1 cellular context compared by ENCODE assay signal in genomic region chr5:189976-190365, GRCh38.
TF ChIP-seq lines count a peak whose summit lies in the region.

No MANE protein-coding gene starts in this region.

TF ChIP-seq in H1, 55 proteins besides CTCF, POLR2A, EP300 and RAD21:
- TF ChIP-seq TEAD4 (IDR thresholded peaks at IDR 0.05; ENCODE audit: low read depth, low read length) (no peak), BCL11A (IDR thresholded peaks at IDR 0.05; ENCODE audit: low read depth in 2 of 2, low read length in 2 of 2) (no peak), CREB1 (IDR thresholded peaks at IDR 0.05) (no peak), FOSL1 (IDR thresholded peaks at IDR 0.05; ENCODE audit: insufficient read depth, low read depth, low read length) (no peak), SIN3A (conservative IDR thresholded peaks at IDR 0.05 in 1 of 2, IDR thresholded peaks at IDR 0.05 in 1 of 2; ENCODE audit: low read depth in 1 of 2, low read length in 2 of 2) (no peak)
